1 cellular context compared by ENCODE assay signal in genomic region chr4:186554485-186554884, GRCh38.
TF ChIP-seq lines count a peak whose summit lies in the region.

No MANE protein-coding gene starts in this region.

TF ChIP-seq in HEK293, 187 proteins besides CTCF, POLR2A, EP300 and RAD21 (continued from another document):
- TF ChIP-seq PRDM2 (tag by site-specific recombination; IDR thresholded peaks at IDR 0.05; ENCODE audit: borderline replicate concordance): no peak
- no peak for TF ChIP-seq ZNF777 (tag by site-specific recombination; IDR thresholded peaks at IDR 0.05; ENCODE audit: borderline replicate concordance)
